14 cellular contexts compared by ENCODE assay signal in genomic region chr22:48488611-48489456, GRCh38.
DNase-seq lines count a peak whose midpoint lies in the region; ATAC-seq, FAIRE-seq and TF ChIP-seq lines count a peak whose summit lies in the region.
"Had no signal": no experiment of that assay in that cellular context is flagged by ENCODE, and none has a peak within 500 bp of the region (broad histone marks: within the 10 kb centered on the region; RNA-seq: fewer than 3 reads in every experiment).

No MANE protein-coding gene starts in this region.

- peaks cover 20% of the 10 kb centered on the region for H3K4me1 Mint-ChIP-seq in nephron
- H3K4me1 Mint-ChIP-seq in CD4-positive, alpha-beta memory T cell: peaks cover 0 to 4% (median under 1%) of the 10 kb centered on the region in 4 donors
- H3K4me1 Mint-ChIP-seq: activated naive CD4-positive, alpha-beta T cell treated with anti-CD3 and anti-CD28 coated beads, Interleukin-2, amount 10 ng/mL, durations not matched to agents 7 days and 5 days had no signal

- no peaks in the 10 kb centered on the region for H3K9me3 ChIP-seq in right cardiac atrium (ENCODE audit: control insufficient read depth, low read length)
- no peaks in the 10 kb centered on the region for H3K9me3 ChIP-seq in heart left ventricle
- H3K9me3 ChIP-seq in HAP-1: no peaks in the 10 kb centered on the region
- no peaks in the 10 kb centered on the region for H3K9me3 ChIP-seq in CD4-positive, alpha-beta memory T cell (ENCODE audit: control insufficient read depth in 1 of 2, low read length in 2 of 2)
- H3K9me3 ChIP-seq: gastroesophageal sphincter, lower lobe of right lung, thyroid gland had no signal

- H3K4me3 Mint-ChIP-seq in nephron: peak overlapping the region; percentile 61 to 87 (median 83)
- no peak overlapping the region for H3K4me3 Mint-ChIP-seq in CD4-positive, alpha-beta memory T cell
- H3K4me3 Mint-ChIP-seq: activated CD8-positive, alpha-beta T cell treated with anti-CD3 and anti-CD28 coated beads, Interleukin-2, amount 10 ng/mL, durations not matched to agents 7 days and 5 days; activated naive CD4-positive, alpha-beta T cell treated with anti-CD3 and anti-CD28 coated beads, Interleukin-2, amount 10 ng/mL, durations not matched to agents 7 days and 5 days had no signal

- CTCF ChIA-PET in CD4-positive, alpha-beta memory T cell (lab: Charles Lee; ENCODE audit: partially characterized antibody): no interaction called here

- H3K27me3 ChIP-seq in right cardiac atrium (ENCODE audit: control insufficient read depth, insufficient read depth) (no peaks in the 10 kb centered on the region), heart left ventricle (peaks cover 28 to 80% (median 57%) of the 10 kb centered on the region in 9 donors), HAP-1 (ENCODE audit: low read depth) (peaks cover 11% of the 10 kb centered on the region; the same call in 1 of the 2 replicates)
- H3K27me3 ChIP-seq in CD4-positive, alpha-beta memory T cell (ENCODE audit: insufficient read depth, low read length): peaks cover 6% of the 10 kb centered on the region

- TF ChIP-seq CTCF in heart left ventricle (IDR thresholded peaks at IDR 0.05) (no peak), nephron (IDR thresholded peaks at IDR 0.05; ENCODE audit: unreplicated experiment in 3 of 3) (no peak)

- no peak for TF ChIP-seq POLR2A in heart left ventricle (IDR thresholded peaks at IDR 0.05)

- in situ Hi-C loops in HAP-1 (cut with MboI; ENCODE audit: low sequenced_read_pairs): no loop called here

- H3K27ac Mint-ChIP-seq in nephron: peak overlapping the region in 2 of 3 experiments; percentile 24 to 39
- no peak overlapping the region for H3K27ac Mint-ChIP-seq in CD4-positive, alpha-beta memory T cell
- H3K27ac Mint-ChIP-seq: activated CD8-positive, alpha-beta T cell treated with anti-CD3 and anti-CD28 coated beads, Interleukin-2, amount 10 ng/mL, durations not matched to agents 7 days and 5 days; activated naive CD4-positive, alpha-beta T cell treated with anti-CD3 and anti-CD28 coated beads, Interleukin-2, amount 10 ng/mL, durations not matched to agents 7 days and 5 days had no signal

- no peak for DNase-seq in right cardiac atrium
- DNase-seq in heart left ventricle: no peak
- DNase-seq in urothelium cell line (ENCODE audit: low spot score): peak; percentile 82
- DNase-seq in HAP-1 (ENCODE audit: low spot score in 2 of 2): no peak
- DNase-seq in CD4-positive, alpha-beta memory T cell: no peak
- DNase-seq: activated CD8-positive, alpha-beta T cell treated with anti-CD3 and anti-CD28 coated beads, Interleukin-2, amount 10 ng/mL, durations not matched to agents 7 days and 5 days; activated naive CD4-positive, alpha-beta T cell treated with anti-CD3 and anti-CD28 coated beads, Interleukin-2, amount 10 ng/mL, durations not matched to agents 7 days and 5 days; cortex of kidney; lower lobe of right lung; thyroid gland had no signal

- no peaks in the 10 kb centered on the region for H3K9me3 Mint-ChIP-seq in nephron
- no peaks in the 10 kb centered on the region for H3K9me3 Mint-ChIP-seq in CD4-positive, alpha-beta memory T cell
- H3K9me3 Mint-ChIP-seq: activated naive CD4-positive, alpha-beta T cell treated with anti-CD3 and anti-CD28 coated beads, Interleukin-2, amount 10 ng/mL, durations not matched to agents 7 days and 5 days had no signal

- no peaks in the 10 kb centered on the region for H3K36me3 Mint-ChIP-seq in nephron (ENCODE audit: low read depth)
- no peaks in the 10 kb centered on the region for H3K36me3 Mint-ChIP-seq in CD4-positive, alpha-beta memory T cell
- H3K36me3 Mint-ChIP-seq: activated naive CD4-positive, alpha-beta T cell treated with anti-CD3 and anti-CD28 coated beads, Interleukin-2, amount 10 ng/mL, durations not matched to agents 7 days and 5 days had no signal

- H3K4me3 ChIP-seq in right cardiac atrium (ENCODE audit: low read length): peak overlapping the region; percentile 55
- H3K4me3 ChIP-seq in heart left ventricle: peak overlapping the region in 1 of 12 donors; percentile 6
- H3K4me3 ChIP-seq in HAP-1: no peak overlapping the region
- no peak overlapping the region for H3K4me3 ChIP-seq in CD4-positive, alpha-beta memory T cell (ENCODE audit: low read length in 2 of 2)
- H3K4me3 ChIP-seq: thyroid gland had no signal

- 10% methylated on average over 76 of the region's 76 CpGs for WGBS in right cardiac atrium
- WGBS in heart left ventricle, 4 donors: 10 to 34% (median 13%) methylated on average over 19 to 76 of the region's 76 CpGs

- POLR2A ChIA-PET in CD4-positive, alpha-beta memory T cell (lab: Charles Lee; ENCODE audit: partially characterized antibody): no interaction called here

- H3K27ac ChIP-seq in right cardiac atrium (ENCODE audit: low read length): no peak overlapping the region
- no peak overlapping the region for H3K27ac ChIP-seq in heart left ventricle
- H3K27ac ChIP-seq in cingulate gyrus (ENCODE audit: low read depth, low read length): peak overlapping the region; percentile 72
- no peak overlapping the region for H3K27ac ChIP-seq in CD4-positive, alpha-beta memory T cell (ENCODE audit: low read depth, low read length)
- H3K27ac ChIP-seq: gastroesophageal sphincter, lower lobe of right lung, thyroid gland had no signal

- FAIRE-seq in urothelium cell line (lab: Jason Lieb, UNC): peak; percentile 52

- H3K36me3 ChIP-seq in heart left ventricle: no peaks in the 10 kb centered on the region
- H3K36me3 ChIP-seq in HAP-1 (replicated peaks): no peaks in the 10 kb centered on the region
- H3K36me3 ChIP-seq in CD4-positive, alpha-beta memory T cell (ENCODE audit: insufficient read depth, low read length): no peaks in the 10 kb centered on the region
- H3K36me3 ChIP-seq: gastroesophageal sphincter, lower lobe of right lung, thyroid gland had no signal

- H3K27me3 Mint-ChIP-seq in nephron (ENCODE audit: low read depth): peaks cover 69% of the 10 kb centered on the region
- H3K27me3 Mint-ChIP-seq in CD4-positive, alpha-beta memory T cell: peaks cover 32 to 37% of the 10 kb centered on the region in 2 donors

- H3K4me1 ChIP-seq in right cardiac atrium (ENCODE audit: control insufficient read depth, insufficient read depth, low read length): no peaks in the 10 kb centered on the region
- peaks cover 0 to 12% (median 4%) of the 10 kb centered on the region in 12 donors for H3K4me1 ChIP-seq in heart left ventricle
- H3K4me1 ChIP-seq in HAP-1: no peaks in the 10 kb centered on the region
- H3K4me1 ChIP-seq in CD4-positive, alpha-beta memory T cell (ENCODE audit: insufficient read depth, low read length): no peaks in the 10 kb centered on the region

- intact Hi-C loops in right cardiac atrium (cut with DNase I): no loop called here
- intact Hi-C loops in heart left ventricle (cut with DNase I): no loop called here
- intact Hi-C loops in CD4-positive, alpha-beta memory T cell (cut with micrococcal nuclease): no loop called here

- ATAC-seq in right cardiac atrium (no peak), heart left ventricle (no peak), GM18502 (IDR thresholded peaks at IDR 0.05; ENCODE audit: poor library complexity, unreplicated experiment) (no peak)
- ATAC-seq: activated CD8-positive, alpha-beta T cell treated with anti-CD3 and anti-CD28 coated beads, Interleukin-2, amount 10 ng/mL, durations not matched to agents 7 days and 5 days; gastroesophageal sphincter had no signal

Comparison
In these comparisons a context has a peak if more than half of its experiments do, and no peak if none do; other contexts are left out.
1. H3K27ac Mint-ChIP-seq: peak in nephron (2 of 3); none in CD4-positive, alpha-beta memory T cell (0 of 7).
2. H3K4me3 Mint-ChIP-seq: peak in nephron (3 of 3); none in CD4-positive, alpha-beta memory T cell (0 of 8).